ENCODE assay signal across 32 cellular contexts in the genomic region with DNA sequence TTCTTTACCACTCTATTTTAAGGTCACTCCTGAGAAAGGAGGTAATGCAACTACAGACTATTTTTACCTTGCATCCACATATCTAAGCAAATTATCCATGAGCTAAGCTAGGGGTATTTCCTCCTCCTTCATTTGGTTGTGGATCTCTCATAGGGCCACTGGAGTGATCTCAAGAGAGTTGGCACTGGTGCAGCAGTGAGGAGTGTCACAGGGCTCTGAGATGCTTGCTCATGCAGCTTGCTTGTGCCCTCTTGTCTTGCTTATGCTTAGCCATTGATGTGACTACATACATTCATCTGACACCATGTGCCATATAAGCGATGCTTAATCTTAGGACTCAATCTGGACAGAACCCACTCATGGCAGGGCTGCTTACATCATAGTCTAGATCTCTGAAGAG.
"Had no signal": no experiment of that assay in that cellular context is flagged by ENCODE, and none has a peak within 500 bp of the region (broad histone marks: within the 10 kb centered on the region; RNA-seq: fewer than 3 reads in every experiment).

No MANE protein-coding gene starts in this region.

- H3K36me3 Mint-ChIP-seq: activated CD4-positive, alpha-beta memory T cell treated with anti-CD3 and anti-CD28 coated beads for 36 hours; activated CD8-positive, alpha-beta memory T cell treated with anti-CD3 and anti-CD28 coated beads, Interleukin-2, amount 10 ng/mL, durations not matched to agents 7 days and 5 days; activated naive CD4-positive, alpha-beta T cell treated with anti-CD3 and anti-CD28 coated beads, Interleukin-2, amount 10 ng/mL, durations not matched to agents 7 days and 5 days; activated naive CD4-positive, alpha-beta T cell treated with anti-CD3 and anti-CD28 coated beads, Interleukin-2, amount 50 U/mL, for 72 hours; activated naive CD8-positive, alpha-beta T cell treated with anti-CD3 and anti-CD28 coated beads, Interleukin-2, amount 10 ng/mL, durations not matched to agents 7 days and 5 days had no signal

- H3K4me3 ChIP-seq: coronary artery, dorsolateral prefrontal cortex had no signal

- H3K4me1 Mint-ChIP-seq: activated CD4-positive, alpha-beta T cell treated with anti-CD3 and anti-CD28 coated beads for 36 hours; activated CD4-positive, alpha-beta T cell treated with anti-CD3 and anti-CD28 coated beads, Interleukin-2, amount 10 ng/mL, durations not matched to agents 24 days and 14 days; activated CD8-positive, alpha-beta memory T cell treated with anti-CD3 and anti-CD28 coated beads, Interleukin-2, amount 10 ng/mL, durations not matched to agents 7 days and 5 days; activated naive CD4-positive, alpha-beta T cell treated with anti-CD3 and anti-CD28 coated beads, Interleukin-2, amount 10 ng/mL, durations not matched to agents 7 days and 5 days; activated naive CD8-positive, alpha-beta T cell treated with anti-CD3 and anti-CD28 coated beads, Interleukin-2, amount 10 ng/mL, durations not matched to agents 7 days and 5 days; central memory CD8-positive, alpha-beta T cell; T-helper 17 cell had no signal

- FAIRE-seq: astrocyte, bronchial epithelial cell, frontal cortex had no signal

- ATAC-seq: activated CD4-positive, alpha-beta T cell treated with anti-CD3 and anti-CD28 coated beads for 36 hours; activated CD8-positive, alpha-beta memory T cell treated with anti-CD3 and anti-CD28 coated beads, Interleukin-2, amount 10 ng/mL, durations not matched to agents 7 days and 5 days; activated CD8-positive, alpha-beta T cell treated with anti-CD3 and anti-CD28 coated beads, Interleukin-2, amount 10 ng/mL, durations not matched to agents 7 days and 5 days; activated naive CD4-positive, alpha-beta T cell treated with anti-CD3 and anti-CD28 coated beads, Interleukin-2, amount 50 U/mL, for 72 hours; activated T-cell treated with anti-CD3 and anti-CD28 coated beads, Interleukin-2, amount 50 U/mL, for 72 hours; esophagus mucosa; T-helper 17 cell had no signal

- H3K36me3 ChIP-seq: brain microvascular endothelial cell had no signal

- H3K27ac ChIP-seq: brain microvascular endothelial cell, coronary artery, dorsolateral prefrontal cortex had no signal

- H3K27me3 ChIP-seq: brain microvascular endothelial cell, dorsolateral prefrontal cortex had no signal

- H3K27ac Mint-ChIP-seq: activated CD4-positive, alpha-beta memory T cell treated with anti-CD3 and anti-CD28 coated beads for 36 hours; activated CD4-positive, alpha-beta T cell treated with anti-CD3 and anti-CD28 coated beads for 36 hours; activated CD4-positive, alpha-beta T cell treated with anti-CD3 and anti-CD28 coated beads, Interleukin-2, amount 10 ng/mL, durations not matched to agents 24 days and 14 days; activated CD8-positive, alpha-beta memory T cell treated with anti-CD3 and anti-CD28 coated beads, Interleukin-2, amount 10 ng/mL, durations not matched to agents 7 days and 5 days; activated CD8-positive, alpha-beta T cell treated with anti-CD3 and anti-CD28 coated beads, Interleukin-2, amount 10 ng/mL, durations not matched to agents 7 days and 5 days; activated naive CD4-positive, alpha-beta T cell treated with anti-CD3 and anti-CD28 coated beads, Interleukin-2, amount 10 ng/mL, durations not matched to agents 7 days and 5 days; activated naive CD4-positive, alpha-beta T cell treated with anti-CD3 and anti-CD28 coated beads, Interleukin-2, amount 50 U/mL, for 72 hours; activated naive CD8-positive, alpha-beta T cell treated with anti-CD3 and anti-CD28 coated beads, Interleukin-2, amount 10 ng/mL, durations not matched to agents 7 days and 5 days; activated T-cell treated with anti-CD3 and anti-CD28 coated beads, Interleukin-2, amount 50 U/mL, for 24 hours; activated T-cell treated with anti-CD3 and anti-CD28 coated beads, Interleukin-2, amount 50 U/mL, for 72 hours; dendritic cell treated with granulocyte-macrophage colony-stimulating factor and Interleukin-4, amounts not matched to agents 40 ng/mL and 50 ng/mL, for 4 days; endodermal cell; T-helper 17 cell; T-helper 2 cell treated with Interferon-gamma antibody and Interleukin-4, amounts not matched to agents 5 μg/mL and 100 μg/mL, for 36 hours had no signal

- H3K27me3 Mint-ChIP-seq: activated CD4-positive, alpha-beta memory T cell treated with anti-CD3 and anti-CD28 coated beads for 36 hours; activated CD4-positive, alpha-beta T cell treated with anti-CD3 and anti-CD28 coated beads for 36 hours; activated CD4-positive, alpha-beta T cell treated with anti-CD3 and anti-CD28 coated beads, Interleukin-2, amount 10 ng/mL, durations not matched to agents 24 days and 14 days; activated CD8-positive, alpha-beta memory T cell treated with anti-CD3 and anti-CD28 coated beads, Interleukin-2, amount 10 ng/mL, durations not matched to agents 7 days and 5 days; activated naive CD4-positive, alpha-beta T cell treated with anti-CD3 and anti-CD28 coated beads, Interleukin-2, amount 10 ng/mL, durations not matched to agents 7 days and 5 days; activated naive CD8-positive, alpha-beta T cell treated with anti-CD3 and anti-CD28 coated beads, Interleukin-2, amount 10 ng/mL, durations not matched to agents 7 days and 5 days; activated T-cell treated with anti-CD3 and anti-CD28 coated beads, Interleukin-2, amount 50 U/mL, for 24 hours; central memory CD8-positive, alpha-beta T cell; dendritic cell treated with granulocyte-macrophage colony-stimulating factor and Interleukin-4, amounts not matched to agents 40 ng/mL and 50 ng/mL, for 4 days; T-helper 17 cell had no signal

- H3K9me3 Mint-ChIP-seq: activated CD4-positive, alpha-beta T cell treated with anti-CD3 and anti-CD28 coated beads, Interleukin-2, amount 10 ng/mL, durations not matched to agents 24 days and 14 days; activated naive CD8-positive, alpha-beta T cell treated with anti-CD3 and anti-CD28 coated beads, Interleukin-2, amount 10 ng/mL, durations not matched to agents 7 days and 5 days; endodermal cell had no signal

- DNase-seq: activated CD4-positive, alpha-beta memory T cell treated with anti-CD3 and anti-CD28 coated beads for 36 hours; activated CD4-positive, alpha-beta T cell treated with anti-CD3 and anti-CD28 coated beads for 36 hours; activated CD4-positive, alpha-beta T cell treated with anti-CD3 and anti-CD28 coated beads, Interleukin-2, amount 10 ng/mL, durations not matched to agents 24 days and 14 days; activated CD4-positive, CD25-positive, alpha-beta regulatory T cell; activated CD4-positive, CD25-positive, alpha-beta regulatory T cell treated with anti-CD3 and anti-CD28 coated beads, Interleukin-2, amount 50 U/mL, for 72 hours; activated CD8-positive, alpha-beta memory T cell treated with anti-CD3 and anti-CD28 coated beads, Interleukin-2, amount 10 ng/mL, durations not matched to agents 7 days and 5 days; activated CD8-positive, alpha-beta memory T cell treated with anti-CD3 and anti-CD28 coated beads, Interleukin-2, amount 50 U/mL, for 4 hours; activated CD8-positive, alpha-beta T cell treated with anti-CD3 and anti-CD28 coated beads, Interleukin-2, amount 10 ng/mL, durations not matched to agents 7 days and 5 days; activated gamma-delta T cell; activated naive CD4-positive, alpha-beta T cell; activated naive CD4-positive, alpha-beta T cell treated with anti-CD3 and anti-CD28 coated beads, Interleukin-2, amount 10 ng/mL, durations not matched to agents 7 days and 5 days; activated naive CD8-positive, alpha-beta T cell treated with anti-CD3 and anti-CD28 coated beads, Interleukin-2, amount 10 ng/mL, durations not matched to agents 7 days and 5 days; activated T-cell treated with anti-CD3 and anti-CD28 coated beads, Interleukin-2, amount 50 U/mL, for 24 hours; activated T-cell treated with anti-CD3 and anti-CD28 coated beads, Interleukin-2, amount 50 U/mL, for 72 hours; brain microvascular endothelial cell; dorsolateral prefrontal cortex; effector memory CD4-positive, alpha-beta T cell; endodermal cell; foreskin fibroblast; head of caudate nucleus; T-helper 1 cell; T-helper 17 cell; T1000 had no signal

- H3K4me3 Mint-ChIP-seq: activated CD4-positive, alpha-beta memory T cell treated with anti-CD3 and anti-CD28 coated beads for 36 hours; activated CD4-positive, alpha-beta T cell treated with anti-CD3 and anti-CD28 coated beads for 36 hours; activated CD4-positive, alpha-beta T cell treated with anti-CD3 and anti-CD28 coated beads, Interleukin-2, amount 10 ng/mL, durations not matched to agents 24 days and 14 days; activated CD8-positive, alpha-beta memory T cell treated with anti-CD3 and anti-CD28 coated beads, Interleukin-2, amount 10 ng/mL, durations not matched to agents 7 days and 5 days; activated CD8-positive, alpha-beta T cell treated with anti-CD3 and anti-CD28 coated beads, Interleukin-2, amount 10 ng/mL, durations not matched to agents 7 days and 5 days; activated naive CD4-positive, alpha-beta T cell treated with anti-CD3 and anti-CD28 coated beads, Interleukin-2, amount 10 ng/mL, durations not matched to agents 7 days and 5 days; activated naive CD8-positive, alpha-beta T cell treated with anti-CD3 and anti-CD28 coated beads, Interleukin-2, amount 10 ng/mL, durations not matched to agents 7 days and 5 days; activated T-cell treated with anti-CD3 and anti-CD28 coated beads, Interleukin-2, amount 50 U/mL, for 24 hours; activated T-cell treated with anti-CD3 and anti-CD28 coated beads, Interleukin-2, amount 50 U/mL, for 72 hours; central memory CD8-positive, alpha-beta T cell; dendritic cell treated with granulocyte-macrophage colony-stimulating factor and Interleukin-4, amounts not matched to agents 40 ng/mL and 50 ng/mL, for 4 days; endodermal cell; T-helper 17 cell; T-helper 2 cell treated with Interferon-gamma antibody and Interleukin-4, amounts not matched to agents 5 μg/mL and 100 μg/mL, for 36 hours had no signal
